In the genomic region with DNA sequence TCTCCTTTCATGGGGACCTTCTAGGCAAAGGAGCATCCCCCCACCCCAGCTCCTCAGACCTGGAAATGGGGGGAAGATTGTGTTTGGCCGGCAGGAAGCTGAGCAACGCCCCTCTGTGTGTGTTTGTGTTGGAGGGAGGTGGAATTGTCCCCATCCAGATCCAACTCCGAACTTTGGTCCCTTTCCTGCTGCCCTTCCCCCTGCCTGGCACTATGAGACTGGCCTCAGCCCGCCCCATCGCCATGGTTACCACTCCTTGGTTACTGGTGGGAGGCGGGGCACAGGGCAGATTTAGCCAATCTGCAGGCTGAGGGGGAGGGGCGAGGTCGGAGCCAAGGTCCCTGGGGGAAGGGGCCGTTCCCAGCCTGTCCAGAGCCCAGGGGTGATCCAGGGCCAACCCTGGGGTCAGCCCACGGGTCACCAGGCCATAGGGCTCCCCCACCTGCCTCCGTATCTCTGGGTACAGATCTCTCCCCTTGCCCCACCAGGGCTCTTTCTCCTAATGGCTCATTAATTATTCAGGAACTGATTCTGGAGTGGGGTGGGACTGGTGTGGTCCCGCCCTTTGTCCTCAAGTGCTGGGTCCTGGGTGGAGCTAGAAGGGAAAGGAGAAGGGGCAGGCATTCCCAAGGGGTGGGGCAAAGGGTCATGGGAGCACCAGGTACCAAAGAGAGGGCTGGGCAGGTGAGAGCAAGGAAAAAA, we compare ENCODE assay signal across 8 cellular contexts. TPM values are rescaled to one million over a fixed set of nuclear protein-coding genes. Genes with fewer than 3 reads are reported as not detected.
DNase-seq lines count a peak whose midpoint lies in the region; TF ChIP-seq lines count a peak whose summit lies in the region.

No MANE protein-coding gene starts in this region.

- no peak overlapping the region for H3K4me3 ChIP-seq in SJCRH30
- peak overlapping the region; percentile 58; the same call in 1 of the 2 replicates for H3K4me3 ChIP-seq in iPS-20b (ENCODE audit: low read length)

- H3K9ac ChIP-seq in iPS-20b (ENCODE audit: low read depth, low read length) = peak overlapping the region; percentile 63; the same call in 1 of the 2 replicates

- no peak overlapping the region for H3K27ac Mint-ChIP-seq in osteocyte (ENCODE audit: unreplicated experiment)

- H3K9me3 Mint-ChIP-seq in osteocyte (ENCODE audit: unreplicated experiment) = no peaks in the 10 kb centered on the region

- H3K36me3 ChIP-seq in SJCRH30 (peaks cover 10% of the 10 kb centered on the region), iPS-20b (ENCODE audit: insufficient read depth, low read depth, low read length) (peaks cover 40% of the 10 kb centered on the region)

- no peaks in the 10 kb centered on the region for H3K4me1 Mint-ChIP-seq in osteocyte (ENCODE audit: unreplicated experiment)

- DNase-seq in NCI-H146 (lab: John Stamatoyannopoulos, UW) (peak; percentile 45), NCI-H146 treated with DMSO at 0.1 percent for 48 hours (lab: John Stamatoyannopoulos, UW; ENCODE audit: unreplicated experiment) (no peak), SJCRH30 (peak; percentile 67 to 72), substantia nigra (lab: John Stamatoyannopoulos, UW) (peak in 48 of 49 donors; percentile 22 to 94 (median 76)), osteocyte (ENCODE audit: extremely low spot score, unreplicated experiment) (no peak), T-helper 1 cell (no peak)
- no peak for DNase-seq in stimulated activated CD8-positive, alpha-beta memory T cell treated with anti-CD3 and anti-CD28 coated beads, Interleukin-4, amount 100 ng/mL, for 48 hours

- no peaks in the 10 kb centered on the region for H3K9me3 ChIP-seq in SJCRH30 (replicated peaks)
- H3K9me3 ChIP-seq in iPS-20b (ENCODE audit: insufficient read depth, low read depth, low read length) = no peaks in the 10 kb centered on the region

- H3K27me3 ChIP-seq in SJCRH30 (no peaks in the 10 kb centered on the region), iPS-20b (ENCODE audit: insufficient read depth, low read length) (no peaks in the 10 kb centered on the region)

- H3K27me3 Mint-ChIP-seq in osteocyte (ENCODE audit: unreplicated experiment) = no peaks in the 10 kb centered on the region

- H3K36me3 Mint-ChIP-seq in osteocyte (ENCODE audit: unreplicated experiment) = no peaks in the 10 kb centered on the region

- H3K4me3 Mint-ChIP-seq in osteocyte (ENCODE audit: unreplicated experiment) = no peak overlapping the region

- TF ChIP-seq CTCF in osteocyte (IDR thresholded peaks at IDR 0.05) = no peak

- no peaks in the 10 kb centered on the region; the same call in 1 of the 2 replicates for H3K4me1 ChIP-seq in SJCRH30
- peaks cover 33% of the 10 kb centered on the region for H3K4me1 ChIP-seq in iPS-20b (ENCODE audit: insufficient read depth, low read length)

- no peak overlapping the region for H3K27ac ChIP-seq in SJCRH30
- H3K27ac ChIP-seq in iPS-20b (ENCODE audit: low read length) = peak overlapping the region; percentile 37
- peak overlapping the region; percentile 97 for H3K27ac ChIP-seq in substantia nigra (ENCODE audit: low read depth, low read length, poor library complexity, severe bottlenecking)

RNA-seq across cellular contexts. Expression of gene PTPRF, which starts 15.2 kb away (rescaled TPM):
- total RNA-seq in SJCRH30 (2014; rRNA removed; shearing (Covaris generic)) = 32.6 and 34.1 TPM in 2 replicates
- 37.3 and 45.1 TPM in 2 replicates for total RNA-seq in osteocyte

Comparison
In these comparisons a context has a peak if more than half of its experiments do, and no peak if none do; other contexts are left out.
1. DNase-seq: peak in NCI-H146 (single experiment), SJCRH30 (2 of 2) and substantia nigra (48 of 49); none in NCI-H146 treated with DMSO at 0.1 percent for 48 hours (single experiment), osteocyte (single experiment), T-helper 1 cell (0 of 5) and stimulated activated CD8-positive, alpha-beta memory T cell treated with anti-CD3 and anti-CD28 coated beads, Interleukin-4, amount 100 ng/mL, for 48 hours (single experiment).